In genomic region chr19:5567971-5568407, GRCh38 we compare ENCODE assay signal across 1 cellular context.
TF ChIP-seq lines count a peak whose summit lies in the region.

No MANE protein-coding gene starts in this region.

TF ChIP-seq in HCT116, 20 proteins besides CTCF, POLR2A, EP300 and RAD21 (continued from another document):
- TF ChIP-seq REST (IDR thresholded peaks at IDR 0.05; ENCODE audit: low read depth): no peak
- no peak for TF ChIP-seq EZH2 (IDR thresholded peaks at IDR 0.05)
- no peak for TF ChIP-seq ATF3 (IDR thresholded peaks at IDR 0.05)
